1 cellular context compared by ENCODE assay signal in genomic region chr20:5119435-5120188, GRCh38.
TF ChIP-seq lines count a peak whose summit lies in the region.

TSS of gene PCNA (minus strand) at chr20:5119958. CDS start at chr20:5119798, 160 bp downstream.

TF ChIP-seq in WTC11, 78 proteins besides CTCF, POLR2A, EP300 and RAD21 (continued from another document):
- TF ChIP-seq ZNF416 (CRISPR knock-in tag; IDR thresholded peaks at IDR 0.05) (peak; percentile 32; the same call in 1 of the 2 replicates), NR2C2 (CRISPR knock-in tag; IDR thresholded peaks at IDR 0.05) (peak; percentile 9; the same call in 1 of the 2 replicates), TP53 (CRISPR knock-in tag; IDR thresholded peaks at IDR 0.05) (peak; percentile 94), NR1H2 (CRISPR knock-in tag; IDR thresholded peaks at IDR 0.05) (no peak)
- TF ChIP-seq, protein P1, sequence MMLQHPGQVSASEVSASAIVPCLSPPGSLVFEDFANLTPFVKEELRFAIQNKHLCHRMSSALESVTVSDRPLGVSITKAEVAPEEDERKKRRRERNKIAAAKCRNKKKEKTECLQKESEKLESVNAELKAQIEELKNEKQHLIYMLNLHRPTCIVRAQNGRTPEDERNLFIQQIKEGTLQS (CRISPR knock-in tag; conservative IDR thresholded peaks at IDR 0.05): no peak; the same call in 1 of the 2 replicates
